Comparison of ENCODE assay signal across 8 cellular contexts in the genomic region with DNA sequence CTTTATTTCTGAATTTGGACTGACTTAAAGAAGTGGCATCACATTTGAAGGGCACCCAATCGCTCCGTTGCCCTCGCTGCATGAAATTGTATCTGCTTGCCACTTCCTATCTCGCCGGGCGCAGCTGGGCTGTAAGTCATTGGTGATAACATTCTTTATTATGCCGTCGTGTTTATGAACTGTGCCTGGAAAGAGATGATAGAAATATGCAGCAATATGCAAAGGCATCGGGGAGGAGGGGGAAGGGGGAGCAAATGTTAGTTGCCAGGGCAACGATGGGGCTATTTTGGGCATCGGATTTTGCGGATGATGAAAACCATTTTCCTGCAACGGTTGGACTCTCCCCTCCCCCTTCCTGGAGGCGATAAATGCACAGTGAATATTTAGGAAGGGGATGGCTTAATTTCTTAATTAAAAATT.
DNase-seq lines count a peak whose midpoint lies in the region; ATAC-seq, FAIRE-seq and TF ChIP-seq lines count a peak whose summit lies in the region.

No MANE protein-coding gene starts in this region.

- WGBS in mammary epithelial cell (ENCODE audit: low coverage, missing lambda C conversion rate) = 42% methylated on average over 12 of the region's 14 CpGs

- in situ Hi-C loops in mammary epithelial cell (cut with MboI; ENCODE audit: low sequenced_read_pairs in 2 of 2) = no loop called here

- H3K4me2 ChIP-seq in mammary epithelial cell (ENCODE audit: insufficient read depth, low read depth, low read length) = no peak overlapping the region

- no peak overlapping the region for H3K27ac ChIP-seq in mammary epithelial cell (ENCODE audit: insufficient read depth, low read depth, low read length)

- no peaks in the 10 kb centered on the region for H3K79me2 ChIP-seq in mammary epithelial cell (ENCODE audit: insufficient read depth, low read length)

- peak; percentile 3 for DNase-seq in stimulated activated CD4-positive, alpha-beta T cell treated with anti-CD3 and anti-CD28 coated beads, Interleukin-12 subunit alpha, Interleukin-12 subunit beta, amount 100 ng/mL, for 4 hours
- no peak for DNase-seq in stimulated activated CD4-positive, alpha-beta T cell treated with anti-CD3 and anti-CD28 coated beads, Interleukin-4, amount 100 ng/mL, for 4 hours
- DNase-seq in astrocyte of the hippocampus (ENCODE audit: low read depth, low spot score) (peak; percentile 15), medulla oblongata (ENCODE audit: extremely low spot score) (peak; percentile 19), mammary epithelial cell (no peak), RCC 7860 (ENCODE audit: low spot score) (no peak), NK-92 (lab: John Stamatoyannopoulos, UW; ENCODE audit: unreplicated experiment) (no peak)

- H3K4me1 ChIP-seq in mammary epithelial cell (ENCODE audit: insufficient read depth, low read length) = no peaks in the 10 kb centered on the region

- no TSS peak for BruUV-seq in mammary epithelial cell (replicated peaks; lab: Mats Ljungman, UMichigan)

- CTCF ChIA-PET in mammary epithelial cell (lab: Charles Lee; ENCODE audit: low non-redundant PET) = no interaction called here

- TF ChIP-seq CTCF in mammary epithelial cell (conservative IDR thresholded peaks at IDR 0.05 in 1 of 2, IDR thresholded peaks at IDR 0.05 in 1 of 2; ENCODE audit: extremely low read depth in 1 of 2, insufficient read depth in 1 of 2, low read depth in 1 of 2, low read length in 2 of 2) = no peak

- H2AFZ ChIP-seq in mammary epithelial cell (ENCODE audit: low read depth, low read length) = no peak overlapping the region

- ATAC-seq in GM18907 (IDR thresholded peaks at IDR 0.05; ENCODE audit: unreplicated experiment) = no peak

- H4K20me1 ChIP-seq in mammary epithelial cell (ENCODE audit: insufficient read depth, low read length) = no peaks in the 10 kb centered on the region

- H3K4me3 ChIP-seq in mammary epithelial cell (replicated peaks in 1 of 3; ENCODE audit: insufficient read depth in 1 of 3, low read depth in 2 of 3, low read length in 3 of 3) = no peak overlapping the region

- FAIRE-seq in RCC 7860 (lab: Jason Lieb, UNC) = no peak

- intact Hi-C loops in mammary epithelial cell (cut with micrococcal nuclease) = no loop called here

- no peaks in the 10 kb centered on the region for H3K27me3 ChIP-seq in mammary epithelial cell (ENCODE audit: insufficient read depth, low read length)

- no peaks in the 10 kb centered on the region for H3K9me3 ChIP-seq in mammary epithelial cell (replicated peaks; ENCODE audit: insufficient read depth, low read length)

- dilution Hi-C loops in mammary epithelial cell (cut with HindIII; ENCODE audit: low sequenced_read_pairs) = loop anchor here (5.0 kb wide), 1 partner anchor 66 kb away; no protein-coding TSS in a partner anchor

- H3K9ac ChIP-seq in mammary epithelial cell (ENCODE audit: insufficient read depth, low read length) = no peak overlapping the region

- no peaks in the 10 kb centered on the region for H3K36me3 ChIP-seq in mammary epithelial cell (ENCODE audit: insufficient read depth, low read length)

Comparison
In these comparisons a context has a peak if more than half of its experiments do, and no peak if none do; other contexts are left out.
1. DNase-seq: peak in stimulated activated CD4-positive, alpha-beta T cell treated with anti-CD3 and anti-CD28 coated beads, Interleukin-12 subunit alpha, Interleukin-12 subunit beta, amount 100 ng/mL, for 4 hours (single experiment), astrocyte of the hippocampus (single experiment) and medulla oblongata (single experiment); none in stimulated activated CD4-positive, alpha-beta T cell treated with anti-CD3 and anti-CD28 coated beads, Interleukin-4, amount 100 ng/mL, for 4 hours (0 of 2), mammary epithelial cell (single experiment), RCC 7860 (single experiment) and NK-92 (single experiment).